ENCODE assay signal across 8 cellular contexts in the genomic region with DNA sequence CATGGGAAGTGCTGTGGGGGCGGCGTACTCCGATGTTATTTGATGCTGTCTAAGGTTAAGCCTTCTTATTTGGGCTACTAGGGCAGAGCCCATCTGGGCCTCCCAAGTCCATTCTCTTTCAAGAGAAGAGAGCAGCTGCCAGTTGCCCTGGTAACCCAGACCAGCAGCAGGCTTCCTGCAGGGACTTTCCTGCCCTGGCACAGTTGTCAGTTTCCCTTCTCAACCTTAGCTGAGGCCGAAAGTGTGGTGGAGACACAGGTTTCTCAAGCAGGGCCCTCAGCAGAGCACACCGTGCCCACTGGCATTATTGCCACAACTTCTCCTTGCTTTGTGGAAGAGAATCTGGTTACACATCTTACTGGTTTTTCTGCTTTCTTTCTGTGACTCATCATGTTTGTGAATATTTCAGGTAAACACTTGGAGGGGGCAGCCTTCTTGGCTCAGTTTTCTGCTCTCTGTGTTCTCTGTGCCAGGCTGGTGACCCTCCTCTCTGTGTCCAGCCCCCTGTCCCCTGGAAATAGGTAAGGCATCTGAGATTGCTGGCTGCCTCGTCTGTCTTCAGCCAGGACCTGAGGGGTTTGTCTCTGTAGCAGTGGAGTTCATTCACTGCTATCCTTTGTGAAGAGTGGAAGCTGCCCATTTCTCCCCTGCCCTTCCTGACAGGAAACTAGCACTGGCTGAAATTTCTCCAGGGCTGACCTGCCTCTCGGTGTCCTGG.
DNase-seq lines count a peak whose midpoint lies in the region; ATAC-seq and TF ChIP-seq lines count a peak whose summit lies in the region.

No MANE protein-coding gene starts in this region.

- no peak overlapping the region for H3K23ac ChIP-seq in H9 (ENCODE audit: insufficient read length, low read depth, low read length)

- no peak overlapping the region for H4K5ac ChIP-seq in H9 (ENCODE audit: insufficient read length, low read depth, low read length)

- H4K20me1 ChIP-seq in H9 (ENCODE audit: control insufficient read depth, insufficient read depth, insufficient read length) = no peaks in the 10 kb centered on the region

- H2BK120ac ChIP-seq in H9 (ENCODE audit: low read depth, low read length, poor library complexity, severe bottlenecking) = no peak overlapping the region

- H3K79me2 ChIP-seq in H9 (ENCODE audit: insufficient read depth, low read length) = no peaks in the 10 kb centered on the region

- H3K4me3 ChIP-seq in GM12865 (ENCODE audit: low read depth, low read length) (peak overlapping the region; percentile 46), vagina (no peak overlapping the region)

- H3K27me3 ChIP-seq in H9 (ENCODE audit: insufficient read depth, low read length) = no peaks in the 10 kb centered on the region
- no peaks in the 10 kb centered on the region for H3K27me3 ChIP-seq in vagina

- H3K27ac ChIP-seq in H9 (ENCODE audit: insufficient read length, low read depth, low read length) (no peak overlapping the region), vagina (peak overlapping the region; percentile 64)

- no peak for TF ChIP-seq POLR2A in vagina (IDR thresholded peaks at IDR 0.05)

- no peak overlapping the region for H2BK5ac ChIP-seq in H9 (ENCODE audit: insufficient read length, low read length)

- H3K23me2 ChIP-seq in H9 (ENCODE audit: insufficient read length, low read depth, low read length, poor library complexity, severe bottlenecking) = no peaks in the 10 kb centered on the region

- no peak overlapping the region for H3K4me2 ChIP-seq in H9 (ENCODE audit: insufficient read depth, insufficient read length, low read length)

- H3K4me1 Mint-ChIP-seq in H9 = peaks cover 56 to 60% of the 10 kb centered on the region in 2 experiments
- peaks cover 78% of the 10 kb centered on the region for H3K4me1 Mint-ChIP-seq in activated T-helper 2 cell treated with anti-CD3 and anti-CD28 coated beads, Interferon-gamma antibody, Interleukin-2, Interleukin-4, amounts not matched to agents 10 μg/mL and 5 μg/mL and 100 μg/mL, durations not matched to agents 14 hours and 24 hours and 36 hours (ENCODE audit: low read depth)

- peak overlapping the region; percentile 5 to 41 (median 17); a peak in 5 of 7 replicates for H3K27ac Mint-ChIP-seq in H9
- H3K27ac Mint-ChIP-seq in activated T-helper 2 cell treated with anti-CD3 and anti-CD28 coated beads, Interferon-gamma antibody, Interleukin-2, Interleukin-4, amounts not matched to agents 10 μg/mL and 5 μg/mL and 100 μg/mL, durations not matched to agents 14 hours and 24 hours and 36 hours = peak overlapping the region; percentile 88

- H3K9me3 Mint-ChIP-seq in H9 = no peaks in the 10 kb centered on the region
- H3K9me3 Mint-ChIP-seq in activated T-helper 2 cell treated with anti-CD3 and anti-CD28 coated beads, Interferon-gamma antibody, Interleukin-2, Interleukin-4, amounts not matched to agents 10 μg/mL and 5 μg/mL and 100 μg/mL, durations not matched to agents 14 hours and 24 hours and 36 hours = no peaks in the 10 kb centered on the region

- H2AFZ ChIP-seq in H9 (ENCODE audit: low read length) = no peak overlapping the region

- H2BK15ac ChIP-seq in H9 (ENCODE audit: low read depth, low read length) = no peak overlapping the region

- no peak overlapping the region for H2BK12ac ChIP-seq in H9 (ENCODE audit: insufficient read length, low read depth, low read length)

- H3K14ac ChIP-seq in H9 (ENCODE audit: insufficient read depth, low read length) = peak overlapping the region; percentile 65

- H3K4ac ChIP-seq in H9 (ENCODE audit: low read depth, low read length) = no peak overlapping the region

- no peak for TF ChIP-seq CTCF in GM12865 (IDR thresholded peaks at IDR 0.05; ENCODE audit: insufficient read depth, low read depth, low read length, missing control alignments)
- TF ChIP-seq CTCF in H9 (conservative IDR thresholded peaks at IDR 0.05) = no peak
- no peak for TF ChIP-seq CTCF in vagina (IDR thresholded peaks at IDR 0.05)

- no CpG with 5 or more reads among the region's 7 CpGs for WGBS in H9 (ENCODE audit: extremely low coverage, insufficient read length, low lambda C conversion rate)

- no peaks in the 10 kb centered on the region for H3K79me1 ChIP-seq in H9 (ENCODE audit: insufficient read depth, low read depth, low read length, poor library complexity, severe bottlenecking)

- no peak overlapping the region for H3K56ac ChIP-seq in H9 (ENCODE audit: insufficient read length, low read depth, low read length)

- no peak for ATAC-seq in GM21360 (IDR thresholded peaks at IDR 0.05; ENCODE audit: unreplicated experiment)

- H2AK5ac ChIP-seq in H9 (ENCODE audit: insufficient read length, low read length) = no peak overlapping the region

- H3K36me3 ChIP-seq in vagina = no peaks in the 10 kb centered on the region

- no peaks in the 10 kb centered on the region; the same call in 1 of the 2 replicates for H3K27me3 Mint-ChIP-seq in H9 (ENCODE audit: low read depth)
- peaks cover 2% of the 10 kb centered on the region for H3K27me3 Mint-ChIP-seq in activated T-helper 2 cell treated with anti-CD3 and anti-CD28 coated beads, Interferon-gamma antibody, Interleukin-2, Interleukin-4, amounts not matched to agents 10 μg/mL and 5 μg/mL and 100 μg/mL, durations not matched to agents 14 hours and 24 hours and 36 hours (ENCODE audit: low read depth)

- no peak overlapping the region for H4K8ac ChIP-seq in H9 (replicated peaks; ENCODE audit: insufficient read length, low read depth, low read length)

- H3T11ph ChIP-seq in H9 (ENCODE audit: low read length) = no peak overlapping the region

- H3K4me1 ChIP-seq in H9 (ENCODE audit: insufficient read depth, low read length) (peaks cover 25% of the 10 kb centered on the region), vagina (peaks cover 54% of the 10 kb centered on the region)

- no peak overlapping the region for H2BK20ac ChIP-seq in H9 (ENCODE audit: low read depth, low read length, poor library complexity, severe bottlenecking)

- H4K91ac ChIP-seq in H9 (ENCODE audit: insufficient read length, low read depth, low read length) = no peak overlapping the region

- H3K36me3 Mint-ChIP-seq in H9 (ENCODE audit: insufficient read depth in 1 of 3, low read depth in 3 of 3) = no peaks in the 10 kb centered on the region; a peak in 1 of 7 replicates
- no peaks in the 10 kb centered on the region for H3K36me3 Mint-ChIP-seq in activated T-helper 2 cell treated with anti-CD3 and anti-CD28 coated beads, Interferon-gamma antibody, Interleukin-2, Interleukin-4, amounts not matched to agents 10 μg/mL and 5 μg/mL and 100 μg/mL, durations not matched to agents 14 hours and 24 hours and 36 hours (ENCODE audit: low read depth)

- H3K9me3 ChIP-seq in H9 (ENCODE audit: control insufficient read depth, low read depth, low read length) (no peaks in the 10 kb centered on the region), vagina (no peaks in the 10 kb centered on the region)

- peak overlapping the region; percentile 57 for H3K18ac ChIP-seq in H9 (ENCODE audit: insufficient read length, low read depth, low read length)

- no peak overlapping the region for H3K9ac ChIP-seq in H9 (ENCODE audit: extremely low read depth, insufficient read length, low read length)

- DNase-seq in GM12865 (ENCODE audit: low read depth) (peak; percentile 94), H9 (no peak), NCI-H345 (lab: John Stamatoyannopoulos, UW) (peak; percentile 50), lung microvascular endothelial cell (ENCODE audit: low read depth in 2 of 2) (peak; percentile 58 to 85), vagina (ENCODE audit: extremely low spot score in 2 of 2) (no peak), NCI-H446 treated with DMSO at 0.1 percent for 48 hours (lab: John Stamatoyannopoulos, UW) (no peak)
- peak; percentile 25 for DNase-seq in activated T-helper 2 cell treated with anti-CD3 and anti-CD28 coated beads, Interferon-gamma antibody, Interleukin-2, Interleukin-4, amounts not matched to agents 10 μg/mL and 5 μg/mL and 100 μg/mL, durations not matched to agents 14 hours and 24 hours and 36 hours (ENCODE audit: low spot score)

- H3K4me3 Mint-ChIP-seq in H9 = peak overlapping the region in 1 of 2 experiments; percentile 5; a peak in 1 of 5 replicates
- H3K4me3 Mint-ChIP-seq in activated T-helper 2 cell treated with anti-CD3 and anti-CD28 coated beads, Interferon-gamma antibody, Interleukin-2, Interleukin-4, amounts not matched to agents 10 μg/mL and 5 μg/mL and 100 μg/mL, durations not matched to agents 14 hours and 24 hours and 36 hours (ENCODE audit: low read depth) = no peak overlapping the region

- intact Hi-C loops in activated T-helper 2 cell treated with anti-CD3 and anti-CD28 coated beads, Interferon-gamma antibody, Interleukin-2, Interleukin-4, amounts not matched to agents 10 μg/mL and 5 μg/mL and 100 μg/mL, durations not matched to agents 14 hours and 24 hours and 36 hours (cut with micrococcal nuclease) = loop anchor here (1.0 to 5.0 kb wide), 3 partner anchors 105 to 1280 kb away; a partner anchor contains a TSS
- intact Hi-C loops in vagina (cut with DNase I) = no loop called here

Comparison
In these comparisons a context has a peak if more than half of its experiments do, and no peak if none do; other contexts are left out.
1. DNase-seq: peak in GM12865 (single experiment), NCI-H345 (single experiment), activated T-helper 2 cell treated with anti-CD3 and anti-CD28 coated beads, Interferon-gamma antibody, Interleukin-2, Interleukin-4, amounts not matched to agents 10 μg/mL and 5 μg/mL and 100 μg/mL, durations not matched to agents 14 hours and 24 hours and 36 hours (single experiment) and lung microvascular endothelial cell (2 of 2); none in H9 (single experiment), vagina (0 of 2) and NCI-H446 treated with DMSO at 0.1 percent for 48 hours (single experiment).